ENCODE assay signal across 8 cellular contexts in genomic region chr6:20404641-20405032, GRCh38. TPM values are rescaled to one million over a fixed set of nuclear protein-coding genes. Genes with fewer than 3 reads are reported as not detected.
A peak's percentile ranks its signal among the peaks of the same experiment; 100 is the strongest.
DNase-seq lines count a peak whose midpoint lies in the region; ATAC-seq and TF ChIP-seq lines count a peak whose summit lies in the region.

No MANE protein-coding gene starts in this region.

- peak; percentile 34 for ATAC-seq in GM18858 (IDR thresholded peaks at IDR 0.05; ENCODE audit: unreplicated experiment)
- ATAC-seq in HG03280 (IDR thresholded peaks at IDR 0.05; ENCODE audit: unreplicated experiment): peak; percentile 26

- DNase-seq in AG08396 (ENCODE audit: low spot score) (peak; percentile 43), NCI-H510A treated with DMSO at 0.1 percent for 48 hours (lab: John Stamatoyannopoulos, UW) (peak; percentile 60), dorsolateral prefrontal cortex (peak in 1 of 10 donors; percentile 30)
- DNase-seq in activated CD4-positive, alpha-beta T cell treated with anti-CD3 and anti-CD28 coated beads for 24 hours (ENCODE audit: low read depth in 2 of 2): peak; percentile 47 to 48

- H3K4me1 ChIP-seq in mucosa of stomach (ENCODE audit: control insufficient read depth, insufficient read depth, low read length) (peaks cover 4% of the 10 kb centered on the region), stomach smooth muscle (ENCODE audit: control insufficient read depth, insufficient read depth, low read length) (peaks cover 4% of the 10 kb centered on the region)

- H3K27me3 ChIP-seq in dorsolateral prefrontal cortex (peaks cover 0 to 4% (median 0%) of the 10 kb centered on the region in 45 donors), mucosa of stomach (ENCODE audit: control insufficient read depth, insufficient read depth, low read length) (no peaks in the 10 kb centered on the region), stomach smooth muscle (ENCODE audit: control insufficient read depth in 1 of 2, insufficient read depth in 2 of 2, low read length in 2 of 2) (no peaks in the 10 kb centered on the region)

- H3K36me3 ChIP-seq in mucosa of stomach (ENCODE audit: control insufficient read depth, insufficient read depth, low read length) (no peaks in the 10 kb centered on the region), stomach smooth muscle (ENCODE audit: control insufficient read depth in 2 of 2, insufficient read depth in 2 of 2, low read length in 2 of 2) (no peaks in the 10 kb centered on the region)

- TF ChIP-seq CTCF in dorsolateral prefrontal cortex (IDR thresholded peaks at IDR 0.05 in 54 of 56, conservative IDR thresholded peaks at IDR 0.05 in 2 of 56; ENCODE audit: low read depth in 1 of 56, partially characterized antibody in 56 of 56): peak in 31 of 56 donors; percentile 0 to 47 (median 22)

- H3K27ac ChIP-seq in dorsolateral prefrontal cortex: peak overlapping the region in 42 of 59 donors; percentile 43 to 91 (median 78)
- H3K27ac ChIP-seq in stomach smooth muscle (ENCODE audit: low read length): peak overlapping the region; percentile 4

- H3K9ac ChIP-seq in mucosa of stomach (ENCODE audit: low read length) (peak overlapping the region; percentile 75), stomach smooth muscle (ENCODE audit: low read length in 2 of 2) (peak overlapping the region in 1 of 2 donors; percentile 75)

- intact Hi-C loops in dorsolateral prefrontal cortex (cut with DNase I): loop anchor here (5.0 to 10.0 kb wide), 3 partner anchors 110 to 310 kb away; partner anchors contain the start of gene CDKAL1 (in 1 of the 2)

- H3K4me3 ChIP-seq in dorsolateral prefrontal cortex (peak overlapping the region; percentile 38 to 88 (median 71)), mucosa of stomach (ENCODE audit: low read length) (no peak overlapping the region), stomach smooth muscle (ENCODE audit: low read length in 2 of 2) (peak overlapping the region; percentile 57 to 76)

- H3K9me3 ChIP-seq in mucosa of stomach (ENCODE audit: control insufficient read depth, low read length) (no peaks in the 10 kb centered on the region), stomach smooth muscle (ENCODE audit: control insufficient read depth in 2 of 2, low read length in 2 of 2) (no peaks in the 10 kb centered on the region)

RNA-seq across cellular contexts. Expression of gene E2F3, which starts 3.0 kb away (rescaled TPM):
- 10 to 100 TPM in 71 of 120 experiments, 1 to 10 TPM in 49; 5.6 to 18.0 (median 10.5) TPM for total RNA-seq in dorsolateral prefrontal cortex
